In the genomic region with DNA sequence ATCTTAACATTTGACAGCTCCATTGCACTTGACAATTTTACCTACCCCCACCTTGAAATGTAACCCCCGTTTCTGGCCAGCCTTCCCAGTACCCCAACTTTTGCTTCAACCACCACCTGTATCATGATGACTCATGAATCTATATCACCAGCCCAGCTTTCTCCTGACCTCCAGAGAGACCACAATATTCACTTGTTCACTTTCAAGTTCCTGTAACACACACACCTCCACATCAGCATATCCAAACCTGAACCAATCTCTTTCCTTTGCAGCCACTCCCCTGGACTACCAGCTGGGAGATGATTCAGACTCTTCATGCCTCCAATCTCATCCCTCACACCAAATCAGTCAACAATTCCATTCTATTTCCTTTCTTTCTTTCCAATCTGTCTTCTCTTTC, we compare ENCODE assay signal across 17 cellular contexts. TPM values are rescaled to one million over a fixed set of nuclear protein-coding genes. Genes with fewer than 3 reads are reported as not detected.
DNase-seq lines count a peak whose midpoint lies in the region; ATAC-seq, FAIRE-seq and TF ChIP-seq lines count a peak whose summit lies in the region.
"Had no signal": no experiment of that assay in that cellular context is flagged by ENCODE, and none has a peak within 500 bp of the region (broad histone marks: within the 10 kb centered on the region; RNA-seq: fewer than 3 reads in every experiment).

No MANE protein-coding gene starts in this region.

- H3K27ac Mint-ChIP-seq in CD4-positive, CD25-positive, alpha-beta regulatory T cell, result peak overlapping the region; percentile 6 to 81 (median 56)
- peak overlapping the region; percentile 1 for H3K27ac Mint-ChIP-seq in activated CD4-positive, alpha-beta memory T cell treated with anti-CD3 and anti-CD28 coated beads, Interleukin-2, amount 10 ng/mL, durations not matched to agents 7 days and 5 days
- H3K27ac Mint-ChIP-seq: IgD-negative memory B cell had no signal

- no peak overlapping the region for H3K4me3 Mint-ChIP-seq in CD4-positive, CD25-positive, alpha-beta regulatory T cell
- H3K4me3 Mint-ChIP-seq in activated CD4-positive, alpha-beta memory T cell treated with anti-CD3 and anti-CD28 coated beads, Interleukin-2, amount 10 ng/mL, durations not matched to agents 7 days and 5 days, result no peak overlapping the region
- H3K4me3 Mint-ChIP-seq: IgD-negative memory B cell had no signal

- no peak for DNase-seq in CD4-positive, CD25-positive, alpha-beta regulatory T cell
- DNase-seq in GM18507 (ENCODE audit: extremely low spot score, insufficient read length, low read depth), result no peak
- DNase-seq in activated CD4-positive, alpha-beta memory T cell treated with anti-CD3 and anti-CD28 coated beads, Interleukin-2, amount 10 ng/mL, durations not matched to agents 7 days and 5 days, result no peak
- DNase-seq in epithelial cell of prostate (ENCODE audit: low read depth, low spot score), result peak; percentile 8
- DNase-seq in HEK293T (ENCODE audit: extremely low spot score), result no peak
- DNase-seq in SIG-M5 treated with dmso at 0.1 percent for 504 hours (lab: John Stamatoyannopoulos, UW; ENCODE audit: unreplicated experiment), result no peak
- no peak for DNase-seq in OCI-LY7 (ENCODE audit: low spot score)
- DNase-seq in NCI-H526 (lab: John Stamatoyannopoulos, UW), result no peak
- DNase-seq: body of pancreas, left lung, NCI-H1105 treated with DMSO at 0.1 percent for 48 hours, NCI-H446, posterior cingulate gyrus had no signal

- no peaks in the 10 kb centered on the region for H3K9me2 ChIP-seq in OCI-LY7 (ENCODE audit: insufficient read depth, low read length)

- TF ChIP-seq CTCF in OCI-LY7 (conservative IDR thresholded peaks at IDR 0.05; ENCODE audit: low read length), result no peak

- H3K9me3 ChIP-seq in CD4-positive, CD25-positive, alpha-beta regulatory T cell (ENCODE audit: control insufficient read depth in 2 of 2, low read length in 2 of 2), result no peaks in the 10 kb centered on the region
- no peaks in the 10 kb centered on the region for H3K9me3 ChIP-seq in OCI-LY7 (ENCODE audit: low read length)
- H3K9me3 ChIP-seq: BLaER1, body of pancreas, left lung had no signal

- no peak for ATAC-seq in CD4-positive, CD25-positive, alpha-beta regulatory T cell (ENCODE audit: low read depth in 2 of 2)
- ATAC-seq: body of pancreas, HCT116, left lung had no signal

- POLR2A ChIA-PET in activated CD4-positive, alpha-beta memory T cell treated with anti-CD3 and anti-CD28 coated beads, Interleukin-2, amount 10 ng/mL, durations not matched to agents 7 days and 5 days (lab: Charles Lee), result interaction anchor here (2.3 kb wide), 1 partner anchor 8 kb away, joined by 9 read pairs; the partner anchor contains the start of genes SMG6 and SRR
- POLR2A ChIA-PET in HEK293T (lab: Yijun Ruan, JAX), result no interaction called here
- POLR2A ChIA-PET in OCI-LY7 (lab: Charles Lee), result interaction anchor here (0.5 to 0.6 kb wide), 2 partner anchors 13 to 311 kb away, joined by 3 read pairs; no protein-coding TSS in a partner anchor

- H3K4me1 ChIP-seq in CD4-positive, CD25-positive, alpha-beta regulatory T cell (ENCODE audit: control insufficient read depth, insufficient read depth, low read length, poor library complexity, severe bottlenecking), result no peaks in the 10 kb centered on the region
- H3K4me1 ChIP-seq in OCI-LY7 (ENCODE audit: insufficient read depth, low read length, poor library complexity, severe bottlenecking), result peaks cover 2% of the 10 kb centered on the region
- H3K4me1 ChIP-seq: BLaER1, body of pancreas had no signal

- H3K9me3 Mint-ChIP-seq in CD4-positive, CD25-positive, alpha-beta regulatory T cell, result no peaks in the 10 kb centered on the region
- H3K9me3 Mint-ChIP-seq in activated CD4-positive, alpha-beta memory T cell treated with anti-CD3 and anti-CD28 coated beads, Interleukin-2, amount 10 ng/mL, durations not matched to agents 7 days and 5 days, result no peaks in the 10 kb centered on the region

- peaks cover 25 to 49% (median 43%) of the 10 kb centered on the region in 4 donors for H3K4me1 Mint-ChIP-seq in CD4-positive, CD25-positive, alpha-beta regulatory T cell
- H3K4me1 Mint-ChIP-seq in activated CD4-positive, alpha-beta memory T cell treated with anti-CD3 and anti-CD28 coated beads, Interleukin-2, amount 10 ng/mL, durations not matched to agents 7 days and 5 days, result peaks cover 33% of the 10 kb centered on the region

- H2AFZ ChIP-seq in OCI-LY7 (ENCODE audit: low read length), result no peak overlapping the region

- H3K27me3 ChIP-seq in CD4-positive, CD25-positive, alpha-beta regulatory T cell (ENCODE audit: control insufficient read depth, insufficient read depth, low read length), result no peaks in the 10 kb centered on the region
- H3K27me3 ChIP-seq: BLaER1, body of pancreas, left lung had no signal

- no TSS peak for BruUV-seq in OCI-LY7 (replicated peaks; lab: Mats Ljungman, UMichigan)

- H3K27me3 Mint-ChIP-seq in CD4-positive, CD25-positive, alpha-beta regulatory T cell, result peaks cover 5% of the 10 kb centered on the region
- no peaks in the 10 kb centered on the region for H3K27me3 Mint-ChIP-seq in activated CD4-positive, alpha-beta memory T cell treated with anti-CD3 and anti-CD28 coated beads, Interleukin-2, amount 10 ng/mL, durations not matched to agents 7 days and 5 days
- H3K27me3 Mint-ChIP-seq: IgD-negative memory B cell had no signal

- no peak overlapping the region for H3K27ac ChIP-seq in CD4-positive, CD25-positive, alpha-beta regulatory T cell (ENCODE audit: insufficient read depth, low read length, poor library complexity, severe bottlenecking)
- H3K27ac ChIP-seq in epithelial cell of prostate, result no peak overlapping the region
- H3K27ac ChIP-seq in OCI-LY7 (ENCODE audit: low read depth, low read length, poor library complexity, severe bottlenecking), result no peak overlapping the region
- H3K27ac ChIP-seq: BLaER1, body of pancreas, left lung had no signal

- H4K20me1 ChIP-seq in OCI-LY7 (ENCODE audit: insufficient read depth, low read length), result no peaks in the 10 kb centered on the region

- FAIRE-seq in GM18507 (lab: Jason Lieb, UNC), result peak; percentile 55

- H3K79me2 ChIP-seq in OCI-LY7 (ENCODE audit: insufficient read depth, low read depth, low read length), result no peaks in the 10 kb centered on the region

- peaks cover 89% of the 10 kb centered on the region for H3K36me3 ChIP-seq in CD4-positive, CD25-positive, alpha-beta regulatory T cell (ENCODE audit: control insufficient read depth, insufficient read depth, low read length)
- peaks cover 85% of the 10 kb centered on the region for H3K36me3 ChIP-seq in OCI-LY7 (ENCODE audit: insufficient read depth, low read length)

- no peak overlapping the region for H3K4me2 ChIP-seq in OCI-LY7 (ENCODE audit: low read length)
- H3K4me2 ChIP-seq: BLaER1, smooth muscle cell had no signal

- intact Hi-C loops in OCI-LY7 (cut with micrococcal nuclease; ENCODE audit: unreplicated experiment), result no loop called here

- H3K36me3 Mint-ChIP-seq in CD4-positive, CD25-positive, alpha-beta regulatory T cell, result peaks cover 62% of the 10 kb centered on the region
- peaks cover 71% of the 10 kb centered on the region for H3K36me3 Mint-ChIP-seq in activated CD4-positive, alpha-beta memory T cell treated with anti-CD3 and anti-CD28 coated beads, Interleukin-2, amount 10 ng/mL, durations not matched to agents 7 days and 5 days (ENCODE audit: low read depth)

- CTCF ChIA-PET in activated CD4-positive, alpha-beta memory T cell treated with anti-CD3 and anti-CD28 coated beads, Interleukin-2, amount 10 ng/mL, durations not matched to agents 7 days and 5 days (lab: Charles Lee), result no interaction called here
- CTCF ChIA-PET in HEK293T (lab: Yijun Ruan, JAX), result no interaction called here
- CTCF ChIA-PET in OCI-LY7 (lab: Charles Lee; ENCODE audit: unreplicated experiment), result no interaction called here

- no peak overlapping the region for H3K4me3 ChIP-seq in CD4-positive, CD25-positive, alpha-beta regulatory T cell (ENCODE audit: low read depth, low read length)
- no peak overlapping the region for H3K4me3 ChIP-seq in OCI-LY7 (ENCODE audit: low read depth, low read length, poor library complexity, severe bottlenecking)
- H3K4me3 ChIP-seq: BLaER1, body of pancreas, left lung, smooth muscle cell had no signal

TF ChIP-seq in HEK293T, 16 proteins besides CTCF, POLR2A, EP300 and RAD21 (continues in another document):
- TF ChIP-seq, protein P1, sequence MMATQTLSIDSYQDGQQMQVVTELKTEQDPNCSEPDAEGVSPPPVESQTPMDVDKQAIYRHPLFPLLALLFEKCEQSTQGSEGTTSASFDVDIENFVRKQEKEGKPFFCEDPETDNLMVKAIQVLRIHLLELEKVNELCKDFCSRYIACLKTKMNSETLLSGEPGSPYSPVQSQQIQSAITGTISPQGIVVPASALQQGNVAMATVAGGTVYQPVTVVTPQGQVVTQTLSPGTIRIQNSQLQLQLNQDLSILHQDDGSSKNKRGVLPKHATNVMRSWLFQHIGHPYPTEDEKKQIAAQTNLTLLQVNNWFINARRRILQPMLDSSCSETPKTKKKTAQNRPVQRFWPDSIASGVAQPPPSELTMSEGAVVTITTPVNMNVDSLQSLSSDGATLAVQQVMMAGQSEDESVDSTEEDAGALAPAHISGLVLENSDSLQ (IDR thresholded peaks at IDR 0.05), result no peak
- TF ChIP-seq SUZ12 (IDR thresholded peaks at IDR 0.05) (no peak), FOXA1 (IDR thresholded peaks at IDR 0.05) (no peak)

RNA-seq across cellular contexts. Expression of gene SMG6, which starts 8.0 kb away (rescaled TPM):
- total RNA-seq in CD4-positive, CD25-positive, alpha-beta regulatory T cell, result 42.9 TPM
- 1 to 10 TPM; 3.3 to 5.1 (median 4.7) TPM for polyA plus RNA-seq in CD4-positive, CD25-positive, alpha-beta regulatory T cell
- 10 to 100 TPM; 37.8 to 38.7 TPM for total RNA-seq in activated CD4-positive, alpha-beta memory T cell treated with anti-CD3 and anti-CD28 coated beads, Interleukin-2, amount 10 ng/mL, durations not matched to agents 7 days and 5 days
- total RNA-seq in OCI-LY7 (2014; rRNA removed; shearing (Covaris generic)), result 10.2 and 12.5 TPM in 2 replicates
- total RNA-seq in OCI-LY7 (2022), result 17.8 and 18.8 TPM in 2 replicates

RNA-seq across cellular contexts. Expression of gene SRR, which starts 8.2 kb away (rescaled TPM):
- 2.9 TPM for total RNA-seq in CD4-positive, CD25-positive, alpha-beta regulatory T cell
- 1 to 10 TPM; 4.2 to 9.2 (median 8.5) TPM for polyA plus RNA-seq in CD4-positive, CD25-positive, alpha-beta regulatory T cell
- 10 to 100 TPM; 19.3 to 19.5 TPM for total RNA-seq in activated CD4-positive, alpha-beta memory T cell treated with anti-CD3 and anti-CD28 coated beads, Interleukin-2, amount 10 ng/mL, durations not matched to agents 7 days and 5 days
- total RNA-seq in OCI-LY7 (2014; rRNA removed; shearing (Covaris generic)), result 3.8 and 5.6 TPM in 2 replicates
- 5.8 and 12.1 TPM in 2 replicates for total RNA-seq in OCI-LY7 (2022)

RNA-seq across cellular contexts. Expression of gene TSR1, which starts 40.7 kb away (rescaled TPM):
- 25.1 TPM for total RNA-seq in CD4-positive, CD25-positive, alpha-beta regulatory T cell
- polyA plus RNA-seq in CD4-positive, CD25-positive, alpha-beta regulatory T cell, result 10 to 100 TPM; 11.4 to 17.0 (median 14.5) TPM
- 10 to 100 TPM; 22.5 to 23.5 TPM for total RNA-seq in activated CD4-positive, alpha-beta memory T cell treated with anti-CD3 and anti-CD28 coated beads, Interleukin-2, amount 10 ng/mL, durations not matched to agents 7 days and 5 days
- total RNA-seq in OCI-LY7 (2014; rRNA removed; shearing (Covaris generic)), result 71.4 and 85.8 TPM in 2 replicates
- 48.1 and 58.7 TPM in 2 replicates for total RNA-seq in OCI-LY7 (2022)

RNA-seq across cellular contexts. Expression of gene SGSM2, which starts 41.7 kb away (rescaled TPM):
- 107 TPM for total RNA-seq in CD4-positive, CD25-positive, alpha-beta regulatory T cell
- 1 to 10 TPM; 5.6 to 8.0 (median 5.8) TPM for polyA plus RNA-seq in CD4-positive, CD25-positive, alpha-beta regulatory T cell
- 10 to 100 TPM; 45.4 to 49.4 TPM for total RNA-seq in activated CD4-positive, alpha-beta memory T cell treated with anti-CD3 and anti-CD28 coated beads, Interleukin-2, amount 10 ng/mL, durations not matched to agents 7 days and 5 days
- total RNA-seq in OCI-LY7 (2014; rRNA removed; shearing (Covaris generic)), result 38.4 and 44.0 TPM in 2 replicates
- total RNA-seq in OCI-LY7 (2022), result 49.0 and 50.6 TPM in 2 replicates
